Comparison of ENCODE assay signal across 1 cellular context in the genomic region with DNA sequence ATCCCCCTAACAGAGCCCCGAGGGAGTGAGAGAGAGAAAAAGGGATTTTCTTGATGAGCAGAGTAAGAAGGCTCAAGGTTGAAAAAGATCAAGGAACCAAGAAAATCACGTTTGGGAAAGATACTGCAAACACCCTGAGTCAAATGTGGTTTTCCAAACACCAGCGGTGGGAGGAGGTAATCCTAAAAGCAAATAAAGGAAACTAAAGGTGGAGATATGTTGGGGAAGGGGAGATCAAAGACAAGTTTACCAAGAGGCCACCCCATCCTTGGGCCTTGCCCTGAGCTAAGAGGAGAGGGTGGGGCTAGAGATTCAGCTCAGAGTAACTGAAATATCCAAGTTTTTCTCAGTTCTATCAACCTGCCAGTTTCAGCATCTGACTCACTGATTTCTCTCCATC.
A peak's percentile ranks its signal among the peaks of the same experiment; 100 is the strongest.
TF ChIP-seq lines count a peak whose summit lies in the region.

No MANE protein-coding gene starts in this region.

TF ChIP-seq in HepG2, 621 proteins besides CTCF, POLR2A, EP300 and RAD21 (continued from another document and continues in another):
- no peak for TF ChIP-seq SMAD1 (CRISPR knock-in tag; IDR thresholded peaks at IDR 0.05; ENCODE audit: borderline replicate concordance, low read depth)
- TF ChIP-seq ZNF441 (CRISPR knock-in tag; IDR thresholded peaks at IDR 0.05; ENCODE audit: borderline replicate concordance), result no peak
- TF ChIP-seq ZNF264 (CRISPR knock-in tag; IDR thresholded peaks at IDR 0.05), result no peak; the same call in 1 of the 2 replicates
- TF ChIP-seq, protein P1, sequence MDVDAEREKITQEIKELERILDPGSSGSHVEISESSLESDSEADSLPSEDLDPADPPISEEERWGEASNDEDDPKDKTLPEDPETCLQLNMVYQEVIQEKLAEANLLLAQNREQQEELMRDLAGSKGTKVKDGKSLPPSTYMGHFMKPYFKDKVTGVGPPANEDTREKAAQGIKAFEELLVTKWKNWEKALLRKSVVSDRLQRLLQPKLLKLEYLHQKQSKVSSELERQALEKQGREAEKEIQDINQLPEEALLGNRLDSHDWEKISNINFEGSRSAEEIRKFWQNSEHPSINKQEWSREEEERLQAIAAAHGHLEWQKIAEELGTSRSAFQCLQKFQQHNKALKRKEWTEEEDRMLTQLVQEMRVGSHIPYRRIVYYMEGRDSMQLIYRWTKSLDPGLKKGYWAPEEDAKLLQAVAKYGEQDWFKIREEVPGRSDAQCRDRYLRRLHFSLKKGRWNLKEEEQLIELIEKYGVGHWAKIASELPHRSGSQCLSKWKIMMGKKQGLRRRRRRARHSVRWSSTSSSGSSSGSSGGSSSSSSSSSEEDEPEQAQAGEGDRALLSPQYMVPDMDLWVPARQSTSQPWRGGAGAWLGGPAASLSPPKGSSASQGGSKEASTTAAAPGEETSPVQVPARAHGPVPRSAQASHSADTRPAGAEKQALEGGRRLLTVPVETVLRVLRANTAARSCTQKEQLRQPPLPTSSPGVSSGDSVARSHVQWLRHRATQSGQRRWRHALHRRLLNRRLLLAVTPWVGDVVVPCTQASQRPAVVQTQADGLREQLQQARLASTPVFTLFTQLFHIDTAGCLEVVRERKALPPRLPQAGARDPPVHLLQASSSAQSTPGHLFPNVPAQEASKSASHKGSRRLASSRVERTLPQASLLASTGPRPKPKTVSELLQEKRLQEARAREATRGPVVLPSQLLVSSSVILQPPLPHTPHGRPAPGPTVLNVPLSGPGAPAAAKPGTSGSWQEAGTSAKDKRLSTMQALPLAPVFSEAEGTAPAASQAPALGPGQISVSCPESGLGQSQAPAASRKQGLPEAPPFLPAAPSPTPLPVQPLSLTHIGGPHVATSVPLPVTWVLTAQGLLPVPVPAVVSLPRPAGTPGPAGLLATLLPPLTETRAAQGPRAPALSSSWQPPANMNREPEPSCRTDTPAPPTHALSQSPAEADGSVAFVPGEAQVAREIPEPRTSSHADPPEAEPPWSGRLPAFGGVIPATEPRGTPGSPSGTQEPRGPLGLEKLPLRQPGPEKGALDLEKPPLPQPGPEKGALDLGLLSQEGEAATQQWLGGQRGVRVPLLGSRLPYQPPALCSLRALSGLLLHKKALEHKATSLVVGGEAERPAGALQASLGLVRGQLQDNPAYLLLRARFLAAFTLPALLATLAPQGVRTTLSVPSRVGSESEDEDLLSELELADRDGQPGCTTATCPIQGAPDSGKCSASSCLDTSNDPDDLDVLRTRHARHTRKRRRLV (CRISPR knock-in tag; IDR thresholded peaks at IDR 0.05), result no peak
- no peak for TF ChIP-seq ZNF703 (CRISPR knock-in tag; IDR thresholded peaks at IDR 0.05; ENCODE audit: borderline replicate concordance)
- no peak for TF ChIP-seq ZNF816 (CRISPR knock-in tag; IDR thresholded peaks at IDR 0.05; ENCODE audit: borderline replicate concordance)
- TF ChIP-seq, protein P2, sequence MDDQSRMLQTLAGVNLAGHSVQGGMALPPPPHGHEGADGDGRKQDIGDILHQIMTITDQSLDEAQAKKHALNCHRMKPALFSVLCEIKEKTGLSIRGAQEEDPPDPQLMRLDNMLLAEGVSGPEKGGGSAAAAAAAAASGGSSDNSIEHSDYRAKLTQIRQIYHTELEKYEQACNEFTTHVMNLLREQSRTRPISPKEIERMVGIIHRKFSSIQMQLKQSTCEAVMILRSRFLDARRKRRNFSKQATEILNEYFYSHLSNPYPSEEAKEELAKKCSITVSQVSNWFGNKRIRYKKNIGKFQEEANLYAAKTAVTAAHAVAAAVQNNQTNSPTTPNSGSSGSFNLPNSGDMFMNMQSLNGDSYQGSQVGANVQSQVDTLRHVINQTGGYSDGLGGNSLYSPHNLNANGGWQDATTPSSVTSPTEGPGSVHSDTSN (CRISPR knock-in tag; IDR thresholded peaks at IDR 0.05; ENCODE audit: borderline replicate concordance), result no peak
- TF ChIP-seq TGIF2 (CRISPR knock-in tag; IDR thresholded peaks at IDR 0.05), result no peak
- no peak for TF ChIP-seq ZNF850 (CRISPR knock-in tag; conservative IDR thresholded peaks at IDR 0.05)
- TF ChIP-seq SALL2 (CRISPR knock-in tag; IDR thresholded peaks at IDR 0.05), result no peak
- no peak for TF ChIP-seq HOXA9 (CRISPR knock-in tag; IDR thresholded peaks at IDR 0.05; ENCODE audit: borderline replicate concordance)
- no peak for TF ChIP-seq ZNF678 (CRISPR knock-in tag; IDR thresholded peaks at IDR 0.05)
- no peak for TF ChIP-seq AGO2 (optimal IDR thresholded peaks at IDR 0.05; ENCODE audit: low read depth, low read length)
- TF ChIP-seq, protein P3, sequence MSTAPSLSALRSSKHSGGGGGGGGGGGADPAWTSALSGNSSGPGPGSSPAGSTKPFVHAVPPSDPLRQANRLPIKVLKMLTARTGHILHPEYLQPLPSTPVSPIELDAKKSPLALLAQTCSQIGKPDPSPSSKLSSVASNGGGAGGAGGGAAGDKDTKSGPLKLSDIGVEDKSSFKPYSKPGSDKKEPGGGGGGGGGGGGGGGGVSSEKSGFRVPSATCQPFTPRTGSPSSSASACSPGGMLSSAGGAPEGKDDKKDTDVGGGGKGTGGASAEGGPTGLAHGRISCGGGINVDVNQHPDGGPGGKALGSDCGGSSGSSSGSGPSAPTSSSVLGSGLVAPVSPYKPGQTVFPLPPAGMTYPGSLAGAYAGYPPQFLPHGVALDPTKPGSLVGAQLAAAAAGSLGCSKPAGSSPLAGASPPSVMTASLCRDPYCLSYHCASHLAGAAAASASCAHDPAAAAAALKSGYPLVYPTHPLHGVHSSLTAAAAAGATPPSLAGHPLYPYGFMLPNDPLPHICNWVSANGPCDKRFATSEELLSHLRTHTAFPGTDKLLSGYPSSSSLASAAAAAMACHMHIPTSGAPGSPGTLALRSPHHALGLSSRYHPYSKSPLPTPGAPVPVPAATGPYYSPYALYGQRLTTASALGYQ (CRISPR knock-in tag; IDR thresholded peaks at IDR 0.05), result no peak
- TF ChIP-seq, protein P4, sequence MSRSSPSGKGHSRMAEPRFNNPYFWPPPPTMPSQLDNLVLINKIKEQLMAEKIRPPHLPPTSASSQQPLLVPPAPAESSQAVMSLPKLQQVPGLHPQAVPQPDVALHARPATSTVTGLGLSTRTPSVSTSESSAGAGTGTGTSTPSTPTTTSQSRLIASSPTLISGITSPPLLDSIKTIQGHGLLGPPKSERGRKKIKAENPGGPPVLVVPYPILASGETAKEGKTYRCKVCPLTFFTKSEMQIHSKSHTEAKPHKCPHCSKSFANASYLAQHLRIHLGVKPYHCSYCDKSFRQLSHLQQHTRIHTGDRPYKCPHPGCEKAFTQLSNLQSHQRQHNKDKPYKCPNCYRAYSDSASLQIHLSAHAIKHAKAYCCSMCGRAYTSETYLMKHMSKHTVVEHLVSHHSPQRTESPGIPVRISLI (CRISPR knock-in tag; IDR thresholded peaks at IDR 0.05; ENCODE audit: borderline replicate concordance), result no peak
- no peak for TF ChIP-seq ZNF761 (CRISPR knock-in tag; conservative IDR thresholded peaks at IDR 0.05)
- TF ChIP-seq, protein P5, sequence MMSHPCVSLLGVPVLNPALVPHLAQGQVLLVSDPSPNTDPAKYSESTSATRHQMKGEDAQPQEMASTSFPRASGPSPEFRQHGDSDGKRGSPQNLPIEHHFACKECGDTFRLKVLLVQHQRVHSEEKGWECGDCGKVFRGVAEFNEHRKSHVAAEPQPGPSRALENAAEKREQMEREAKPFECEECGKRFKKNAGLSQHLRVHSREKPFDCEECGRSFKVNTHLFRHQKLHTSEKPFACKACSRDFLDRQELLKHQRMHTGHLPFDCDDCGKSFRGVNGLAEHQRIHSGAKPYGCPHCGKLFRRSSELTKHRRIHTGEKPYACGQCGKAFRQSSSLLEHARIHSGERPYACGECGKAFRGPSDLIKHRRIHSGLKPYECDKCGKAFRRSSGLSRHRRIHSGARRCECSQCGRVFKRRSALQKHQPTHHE (CRISPR knock-in tag; IDR thresholded peaks at IDR 0.05; ENCODE audit: borderline replicate concordance), result no peak
- no peak for TF ChIP-seq JARID2 (CRISPR knock-in tag; IDR thresholded peaks at IDR 0.05; ENCODE audit: insufficient replicate concordance)
- no peak for TF ChIP-seq ZNF660 (CRISPR knock-in tag; IDR thresholded peaks at IDR 0.05; ENCODE audit: borderline replicate concordance, low read depth)
- no peak for TF ChIP-seq ZFP41 (CRISPR knock-in tag; IDR thresholded peaks at IDR 0.05; ENCODE audit: borderline replicate concordance)
- TF ChIP-seq ZNF256 (CRISPR knock-in tag; conservative IDR thresholded peaks at IDR 0.05), result no peak
- TF ChIP-seq ZNF652 (CRISPR knock-in tag; IDR thresholded peaks at IDR 0.05; ENCODE audit: borderline replicate concordance, low read depth), result no peak
- no peak for TF ChIP-seq ZNF562 (CRISPR knock-in tag; IDR thresholded peaks at IDR 0.05; ENCODE audit: borderline replicate concordance)
- TF ChIP-seq, protein P6, sequence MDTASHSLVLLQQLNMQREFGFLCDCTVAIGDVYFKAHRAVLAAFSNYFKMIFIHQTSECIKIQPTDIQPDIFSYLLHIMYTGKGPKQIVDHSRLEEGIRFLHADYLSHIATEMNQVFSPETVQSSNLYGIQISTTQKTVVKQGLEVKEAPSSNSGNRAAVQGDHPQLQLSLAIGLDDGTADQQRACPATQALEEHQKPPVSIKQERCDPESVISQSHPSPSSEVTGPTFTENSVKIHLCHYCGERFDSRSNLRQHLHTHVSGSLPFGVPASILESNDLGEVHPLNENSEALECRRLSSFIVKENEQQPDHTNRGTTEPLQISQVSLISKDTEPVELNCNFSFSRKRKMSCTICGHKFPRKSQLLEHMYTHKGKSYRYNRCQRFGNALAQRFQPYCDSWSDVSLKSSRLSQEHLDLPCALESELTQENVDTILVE (CRISPR knock-in tag; IDR thresholded peaks at IDR 0.05), result no peak
- no peak for TF ChIP-seq FIP1L1 (IDR thresholded peaks at IDR 0.05; ENCODE audit: borderline replicate concordance, insufficient read depth, low read depth, low read length)
- TF ChIP-seq ZNF224 (CRISPR knock-in tag; IDR thresholded peaks at IDR 0.05), result no peak
- TF ChIP-seq, protein P7, sequence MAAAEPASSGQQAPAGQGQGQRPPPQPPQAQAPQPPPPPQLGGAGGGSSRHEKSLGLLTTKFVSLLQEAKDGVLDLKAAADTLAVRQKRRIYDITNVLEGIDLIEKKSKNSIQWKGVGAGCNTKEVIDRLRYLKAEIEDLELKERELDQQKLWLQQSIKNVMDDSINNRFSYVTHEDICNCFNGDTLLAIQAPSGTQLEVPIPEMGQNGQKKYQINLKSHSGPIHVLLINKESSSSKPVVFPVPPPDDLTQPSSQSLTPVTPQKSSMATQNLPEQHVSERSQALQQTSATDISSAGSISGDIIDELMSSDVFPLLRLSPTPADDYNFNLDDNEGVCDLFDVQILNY (CRISPR knock-in tag; conservative IDR thresholded peaks at IDR 0.05), result no peak
- TF ChIP-seq, protein P8, sequence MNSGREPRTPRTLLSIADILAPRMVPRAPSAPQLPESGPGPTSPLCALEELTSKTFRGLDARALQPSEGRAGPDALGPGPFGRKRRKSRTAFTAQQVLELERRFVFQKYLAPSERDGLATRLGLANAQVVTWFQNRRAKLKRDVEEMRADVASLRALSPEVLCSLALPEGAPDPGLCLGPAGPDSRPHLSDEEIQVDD (CRISPR knock-in tag; IDR thresholded peaks at IDR 0.05; ENCODE audit: borderline replicate concordance), result no peak
- TF ChIP-seq PITX1 (CRISPR knock-in tag; IDR thresholded peaks at IDR 0.05), result 0 out of 2 replicates have a peak, but pooled peaks have one; percentile 53
- TF ChIP-seq, protein P9, sequence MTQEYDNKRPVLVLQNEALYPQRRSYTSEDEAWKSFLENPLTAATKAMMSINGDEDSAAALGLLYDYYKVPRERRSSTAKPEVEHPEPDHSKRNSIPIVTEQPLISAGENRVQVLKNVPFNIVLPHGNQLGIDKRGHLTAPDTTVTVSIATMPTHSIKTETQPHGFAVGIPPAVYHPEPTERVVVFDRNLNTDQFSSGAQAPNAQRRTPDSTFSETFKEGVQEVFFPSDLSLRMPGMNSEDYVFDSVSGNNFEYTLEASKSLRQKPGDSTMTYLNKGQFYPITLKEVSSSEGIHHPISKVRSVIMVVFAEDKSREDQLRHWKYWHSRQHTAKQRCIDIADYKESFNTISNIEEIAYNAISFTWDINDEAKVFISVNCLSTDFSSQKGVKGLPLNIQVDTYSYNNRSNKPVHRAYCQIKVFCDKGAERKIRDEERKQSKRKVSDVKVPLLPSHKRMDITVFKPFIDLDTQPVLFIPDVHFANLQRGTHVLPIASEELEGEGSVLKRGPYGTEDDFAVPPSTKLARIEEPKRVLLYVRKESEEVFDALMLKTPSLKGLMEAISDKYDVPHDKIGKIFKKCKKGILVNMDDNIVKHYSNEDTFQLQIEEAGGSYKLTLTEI (CRISPR knock-in tag; conservative IDR thresholded peaks at IDR 0.05), result no peak
- TF ChIP-seq ZNF558 (CRISPR knock-in tag; IDR thresholded peaks at IDR 0.05; ENCODE audit: borderline replicate concordance), result no peak
- no peak for TF ChIP-seq ZNF891 (CRISPR knock-in tag; IDR thresholded peaks at IDR 0.05)
- TF ChIP-seq RCOR2 (CRISPR knock-in tag; IDR thresholded peaks at IDR 0.05), result no peak
- TF ChIP-seq, protein P10, sequence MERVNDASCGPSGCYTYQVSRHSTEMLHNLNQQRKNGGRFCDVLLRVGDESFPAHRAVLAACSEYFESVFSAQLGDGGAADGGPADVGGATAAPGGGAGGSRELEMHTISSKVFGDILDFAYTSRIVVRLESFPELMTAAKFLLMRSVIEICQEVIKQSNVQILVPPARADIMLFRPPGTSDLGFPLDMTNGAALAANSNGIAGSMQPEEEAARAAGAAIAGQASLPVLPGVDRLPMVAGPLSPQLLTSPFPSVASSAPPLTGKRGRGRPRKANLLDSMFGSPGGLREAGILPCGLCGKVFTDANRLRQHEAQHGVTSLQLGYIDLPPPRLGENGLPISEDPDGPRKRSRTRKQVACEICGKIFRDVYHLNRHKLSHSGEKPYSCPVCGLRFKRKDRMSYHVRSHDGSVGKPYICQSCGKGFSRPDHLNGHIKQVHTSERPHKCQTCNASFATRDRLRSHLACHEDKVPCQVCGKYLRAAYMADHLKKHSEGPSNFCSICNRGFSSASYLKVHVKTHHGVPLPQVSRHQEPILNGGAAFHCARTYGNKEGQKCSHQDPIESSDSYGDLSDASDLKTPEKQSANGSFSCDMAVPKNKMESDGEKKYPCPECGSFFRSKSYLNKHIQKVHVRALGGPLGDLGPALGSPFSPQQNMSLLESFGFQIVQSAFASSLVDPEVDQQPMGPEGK (CRISPR knock-in tag; IDR thresholded peaks at IDR 0.05), result 0 out of 2 replicates have a peak, but pooled peaks have one; percentile 12
- TF ChIP-seq SAP130 (CRISPR knock-in tag; IDR thresholded peaks at IDR 0.05; ENCODE audit: low read depth), result no peak
- TF ChIP-seq SATB2 (CRISPR knock-in tag; IDR thresholded peaks at IDR 0.05), result no peak
- no peak for TF ChIP-seq NFKB2 (CRISPR knock-in tag; IDR thresholded peaks at IDR 0.05; ENCODE audit: borderline replicate concordance)
- no peak for TF ChIP-seq NR1H2 (CRISPR knock-in tag; IDR thresholded peaks at IDR 0.05; ENCODE audit: borderline replicate concordance, low read depth)
- no peak for TF ChIP-seq DNMT3B (CRISPR knock-in tag; conservative IDR thresholded peaks at IDR 0.05)
- no peak for TF ChIP-seq NONO (IDR thresholded peaks at IDR 0.05)
- no peak for TF ChIP-seq NONO (CRISPR knock-in tag; conservative IDR thresholded peaks at IDR 0.05)
- no peak for TF ChIP-seq ZNF724P (CRISPR knock-in tag; IDR thresholded peaks at IDR 0.05; ENCODE audit: borderline replicate concordance)
- TF ChIP-seq ZNF274 (CRISPR knock-in tag; IDR thresholded peaks at IDR 0.05), result no peak
- no peak for TF ChIP-seq ZMYM2 (CRISPR knock-in tag; IDR thresholded peaks at IDR 0.05)
- no peak for TF ChIP-seq JUNB (CRISPR knock-in tag; IDR thresholded peaks at IDR 0.05; ENCODE audit: borderline replicate concordance)
- TF ChIP-seq SP140L (CRISPR knock-in tag; IDR thresholded peaks at IDR 0.05; ENCODE audit: borderline replicate concordance), result peak; percentile 73; the same call in 1 of the 2 replicates
- no peak for TF ChIP-seq ETV5 (CRISPR knock-in tag; IDR thresholded peaks at IDR 0.05; ENCODE audit: borderline replicate concordance)
- TF ChIP-seq ZNF614 (CRISPR knock-in tag; IDR thresholded peaks at IDR 0.05; ENCODE audit: borderline replicate concordance), result no peak
- peak; percentile 20; the same call in 1 of the 2 replicates for TF ChIP-seq HNF4G (IDR thresholded peaks at IDR 0.05; ENCODE audit: borderline replicate concordance, low read depth, low read length)
- no peak for TF ChIP-seq HNF4G (CRISPR knock-in tag; IDR thresholded peaks at IDR 0.05; ENCODE audit: borderline replicate concordance, low read depth)
